Comparison of ENCODE assay signal across 9 cellular contexts in genomic region chr6:21953831-21954801, GRCh38.
A peak's percentile ranks its signal among the peaks of the same experiment; 100 is the strongest.
DNase-seq lines count a peak whose midpoint lies in the region; ATAC-seq and TF ChIP-seq lines count a peak whose summit lies in the region.
"Had no signal": no experiment of that assay in that cellular context is flagged by ENCODE, and none has a peak within 500 bp of the region (broad histone marks: within the 10 kb centered on the region; RNA-seq: fewer than 3 reads in every experiment).

No MANE protein-coding gene starts in this region.

- no peak for TF ChIP-seq POLR2A in erythroblast (IDR thresholded peaks at IDR 0.05; ENCODE audit: low read length)

- no peak for TF ChIP-seq CTCF in fibroblast of pulmonary artery (IDR thresholded peaks at IDR 0.05; ENCODE audit: low read length, missing control alignments)

- ATAC-seq in sciatic nerve (peak; percentile 48), GM19397 (IDR thresholded peaks at IDR 0.05; ENCODE audit: unreplicated experiment) (no peak)

- peak; percentile 66 for DNase-seq in DMS153 (lab: John Stamatoyannopoulos, UW)
- DNase-seq in DMS153 treated with DMSO at 0.1 percent for 48 hours (lab: John Stamatoyannopoulos, UW; ENCODE audit: unreplicated experiment) = no peak
- DNase-seq in NCI-H748 treated with DMSO at 0.1 percent for 48 hours (lab: John Stamatoyannopoulos, UW) = peak; percentile 37
- peak; percentile 83 for DNase-seq in fibroblast of pulmonary artery (ENCODE audit: low read depth)
- DNase-seq in sciatic nerve (ENCODE audit: low spot score) = no peak
- DNase-seq in erythroblast (lab: John Stamatoyannopoulos, UW) = no peak
- no peak for DNase-seq in NCI-H1048 (lab: John Stamatoyannopoulos, UW)

- intact Hi-C loops in sciatic nerve (cut with DNase I) = no loop called here

- H3K4me3 ChIP-seq in fibroblast of pulmonary artery (replicated peaks; ENCODE audit: low read depth, low read length) = no peak overlapping the region
- H3K4me3 ChIP-seq: SK-N-MC had no signal

Comparison
In these comparisons a context has a peak if more than half of its experiments do, and no peak if none do; other contexts are left out.
1. DNase-seq: peak in DMS153 (single experiment), NCI-H748 treated with DMSO at 0.1 percent for 48 hours (single experiment) and fibroblast of pulmonary artery (single experiment); none in DMS153 treated with DMSO at 0.1 percent for 48 hours (single experiment), sciatic nerve (single experiment), erythroblast (0 of 2) and NCI-H1048 (single experiment).